In genomic region chr10:31574566-31574965, GRCh38 we compare ENCODE assay signal across 23 cellular contexts.
"Had no signal": no experiment of that assay in that cellular context is flagged by ENCODE, and none has a peak within 500 bp of the region (broad histone marks: within the 10 kb centered on the region; RNA-seq: fewer than 3 reads in every experiment).

No MANE protein-coding gene starts in this region.

- H3K4me3 Mint-ChIP-seq: immature natural killer cell; mesothelial cell of epicardium; naive thymus-derived CD4-positive, alpha-beta T cell; natural killer cell treated with Interleukin-12 subunit alpha and Interleukin-12 subunit beta and Interleukin-15 and Interleukin-18, amount 100 ng/mL, for 72 hours; stimulated activated naive B cell treated with anti-CD40 and anti-IgM and Interleukin-4, amounts not matched to agents 10 μg/mL and 1 μg/mL and 100 μg/mL, for 72 hours had no signal

- FAIRE-seq: islet of Langerhans, kidney had no signal

- ATAC-seq: naive thymus-derived CD4-positive, alpha-beta T cell; natural killer cell treated with Interleukin-12 subunit alpha and Interleukin-12 subunit beta and Interleukin-15 and Interleukin-18, amount 100 ng/mL, for 72 hours; right lobe of liver; stimulated activated naive B cell treated with anti-CD40 and anti-IgM and Interleukin-4, amounts not matched to agents 10 μg/mL and 1 μg/mL and 100 μg/mL, for 72 hours; stimulated activated naive CD8-positive, alpha-beta T cell treated with anti-CD3 and anti-CD28 coated beads, Interleukin-15, Interleukin-2, amounts not matched to agents 100 U/mL and 50 U/mL, for 24 hours had no signal

- H3K36me3 Mint-ChIP-seq: mesothelial cell of epicardium had no signal

- DNase-seq: hypothalamus; immature natural killer cell; kidney; left ventricle myocardium inferior; mesendoderm; naive thymus-derived CD4-positive, alpha-beta T cell; ovary; right lobe of liver; stimulated activated CD4-positive, alpha-beta T cell treated with anti-CD3 and anti-CD28 coated beads, Interleukin-12 subunit alpha, Interleukin-12 subunit beta, amount 100 ng/mL, for 4 hours; stimulated activated CD4-positive, alpha-beta T cell treated with anti-CD3 and anti-CD28 coated beads, Interleukin-15, amount 100 ng/mL, for 24 hours; stimulated activated CD4-positive, alpha-beta T cell treated with anti-CD3 and anti-CD28 coated beads, Interleukin-2, amount 100 ng/mL, for 24 hours; stimulated activated CD4-positive, alpha-beta T cell treated with anti-CD3 and anti-CD28 coated beads, Interleukin-4, amount 100 ng/mL, for 1 hour; stimulated activated naive B cell treated with anti-CD40 and anti-IgM and Interleukin-4, amounts not matched to agents 10 μg/mL and 1 μg/mL and 100 μg/mL, for 72 hours; stimulated activated naive CD8-positive, alpha-beta T cell treated with anti-CD3 and anti-CD28 coated beads, Interleukin-15, Interleukin-2, amounts not matched to agents 100 U/mL and 50 U/mL, for 24 hours; stomach; testis; thyroid gland; transverse colon; upper lobe of left lung had no signal

- H3K27ac Mint-ChIP-seq: immature natural killer cell; mesothelial cell of epicardium; naive thymus-derived CD4-positive, alpha-beta T cell; natural killer cell treated with Interleukin-12 subunit alpha and Interleukin-12 subunit beta and Interleukin-15 and Interleukin-18, amount 100 ng/mL, for 72 hours; progenitor cell of endocrine pancreas; stimulated activated naive B cell treated with anti-CD40 and anti-IgM and Interleukin-4, amounts not matched to agents 10 μg/mL and 1 μg/mL and 100 μg/mL, for 72 hours had no signal

- H3K4me1 Mint-ChIP-seq: immature natural killer cell, mesothelial cell of epicardium had no signal
